In genomic region chr13:113113846-113114271, GRCh38 we compare ENCODE assay signal across 18 cellular contexts. TPM values are rescaled to one million over a fixed set of nuclear protein-coding genes. Genes with fewer than 3 reads are reported as not detected.
A peak's percentile ranks its signal among the peaks of the same experiment; 100 is the strongest.
DNase-seq lines count a peak whose midpoint lies in the region; ATAC-seq and TF ChIP-seq lines count a peak whose summit lies in the region.
"Had no signal": no experiment of that assay in that cellular context is flagged by ENCODE, and none has a peak within 500 bp of the region (broad histone marks: within the 10 kb centered on the region; RNA-seq: fewer than 3 reads in every experiment).

No MANE protein-coding gene starts in this region.

- H3K27me3 Mint-ChIP-seq in activated naive CD8-positive, alpha-beta T cell treated with anti-CD3 and anti-CD28 coated beads, Interleukin-2, amount 10 ng/mL, durations not matched to agents 7 days and 5 days = peaks cover 8% of the 10 kb centered on the region
- peaks cover 4% of the 10 kb centered on the region for H3K27me3 Mint-ChIP-seq in activated naive CD8-positive, alpha-beta T cell treated with anti-CD3 and anti-CD28 coated beads for 36 hours
- H3K27me3 Mint-ChIP-seq in osteocyte (ENCODE audit: unreplicated experiment) = no peaks in the 10 kb centered on the region

- POLR2A ChIA-PET in activated naive CD8-positive, alpha-beta T cell treated with anti-CD3 and anti-CD28 coated beads, Interleukin-2, amount 10 ng/mL, durations not matched to agents 7 days and 5 days (lab: Charles Lee) = interaction anchor here (0.8 kb wide), 1 partner anchor 95 kb away, joined by 5 read pairs; the partner anchor contains the start of gene PCID2

- TF ChIP-seq CTCF in osteocyte (IDR thresholded peaks at IDR 0.05) = no peak

- peak; percentile 21 for DNase-seq in activated naive CD8-positive, alpha-beta T cell treated with anti-CD3 and anti-CD28 coated beads, Interleukin-2, amount 10 ng/mL, durations not matched to agents 7 days and 5 days
- no peak for DNase-seq in activated naive CD8-positive, alpha-beta T cell treated with anti-CD3 and anti-CD28 coated beads for 36 hours
- DNase-seq in islet precursor cell (peak; percentile 20), osteocyte (ENCODE audit: extremely low spot score, unreplicated experiment) (peak; percentile 80), ureter (ENCODE audit: low spot score) (peak; percentile 36), NCI-H526 (lab: John Stamatoyannopoulos, UW) (no peak)
- no peak for DNase-seq in activated CD4-positive, alpha-beta T cell treated with anti-CD3 and anti-CD28 coated beads for 4 hours
- DNase-seq: AML-193, Caco-2, DMS53, HCEC 1CT, NCI-H2107, NCI-H345, PC-3, Right ventricle myocardium superior had no signal

- H3K4me1 Mint-ChIP-seq in activated naive CD8-positive, alpha-beta T cell treated with anti-CD3 and anti-CD28 coated beads, Interleukin-2, amount 10 ng/mL, durations not matched to agents 7 days and 5 days = peaks cover 2% of the 10 kb centered on the region
- peaks cover 3% of the 10 kb centered on the region for H3K4me1 Mint-ChIP-seq in activated naive CD8-positive, alpha-beta T cell treated with anti-CD3 and anti-CD28 coated beads for 36 hours
- peaks cover 2% of the 10 kb centered on the region for H3K4me1 Mint-ChIP-seq in osteocyte (ENCODE audit: unreplicated experiment)

- no peak overlapping the region for H3K27ac Mint-ChIP-seq in activated naive CD8-positive, alpha-beta T cell treated with anti-CD3 and anti-CD28 coated beads, Interleukin-2, amount 10 ng/mL, durations not matched to agents 7 days and 5 days
- H3K27ac Mint-ChIP-seq in activated naive CD8-positive, alpha-beta T cell treated with anti-CD3 and anti-CD28 coated beads for 36 hours = no peak overlapping the region
- H3K27ac Mint-ChIP-seq in osteocyte (ENCODE audit: unreplicated experiment) = no peak overlapping the region

- H3K9me3 Mint-ChIP-seq in activated naive CD8-positive, alpha-beta T cell treated with anti-CD3 and anti-CD28 coated beads, Interleukin-2, amount 10 ng/mL, durations not matched to agents 7 days and 5 days = no peaks in the 10 kb centered on the region
- no peaks in the 10 kb centered on the region for H3K9me3 Mint-ChIP-seq in activated naive CD8-positive, alpha-beta T cell treated with anti-CD3 and anti-CD28 coated beads for 36 hours
- no peaks in the 10 kb centered on the region for H3K9me3 Mint-ChIP-seq in osteocyte (ENCODE audit: unreplicated experiment)

- no peaks in the 10 kb centered on the region for H3K36me3 Mint-ChIP-seq in activated naive CD8-positive, alpha-beta T cell treated with anti-CD3 and anti-CD28 coated beads, Interleukin-2, amount 10 ng/mL, durations not matched to agents 7 days and 5 days
- H3K36me3 Mint-ChIP-seq in activated naive CD8-positive, alpha-beta T cell treated with anti-CD3 and anti-CD28 coated beads for 36 hours = no peaks in the 10 kb centered on the region
- no peaks in the 10 kb centered on the region for H3K36me3 Mint-ChIP-seq in osteocyte (ENCODE audit: unreplicated experiment)

- ATAC-seq in activated naive CD8-positive, alpha-beta T cell treated with anti-CD3 and anti-CD28 coated beads, Interleukin-2, amount 10 ng/mL, durations not matched to agents 7 days and 5 days (ENCODE audit: low read depth) = no peak
- no peak for ATAC-seq in HG03571 (IDR thresholded peaks at IDR 0.05; ENCODE audit: unreplicated experiment)
- ATAC-seq: K562, PC-3 had no signal

- H3K4me3 Mint-ChIP-seq in activated naive CD8-positive, alpha-beta T cell treated with anti-CD3 and anti-CD28 coated beads, Interleukin-2, amount 10 ng/mL, durations not matched to agents 7 days and 5 days = no peak overlapping the region
- H3K4me3 Mint-ChIP-seq in activated naive CD8-positive, alpha-beta T cell treated with anti-CD3 and anti-CD28 coated beads for 36 hours = no peak overlapping the region
- no peak overlapping the region for H3K4me3 Mint-ChIP-seq in osteocyte (ENCODE audit: unreplicated experiment)

RNA-seq across cellular contexts. Expression of gene F7, which starts 8.3 kb away (rescaled TPM):
- total RNA-seq in activated naive CD8-positive, alpha-beta T cell treated with anti-CD3 and anti-CD28 coated beads, Interleukin-2, amount 10 ng/mL, durations not matched to agents 7 days and 5 days = under 1 TPM in 1 of 2 experiments, not detected in 1; 0.31 TPM
- under 1 TPM; 0.49 to 0.94 TPM for total RNA-seq in activated naive CD8-positive, alpha-beta T cell treated with anti-CD3 and anti-CD28 coated beads for 36 hours
- total RNA-seq in osteocyte = not detected in 2 replicates
- total RNA-seq in ureter = not detected
- total RNA-seq: K562, PC-3 had no signal

RNA-seq across cellular contexts. Expression of gene F10, which starts 8.7 kb away (rescaled TPM):
- not detected for total RNA-seq in activated naive CD8-positive, alpha-beta T cell treated with anti-CD3 and anti-CD28 coated beads, Interleukin-2, amount 10 ng/mL, durations not matched to agents 7 days and 5 days
- total RNA-seq in activated naive CD8-positive, alpha-beta T cell treated with anti-CD3 and anti-CD28 coated beads for 36 hours = not detected
- 1.8 and 2.0 TPM in 2 replicates for total RNA-seq in osteocyte
- total RNA-seq in ureter = 9.4 TPM
- total RNA-seq: HT1080, PC-3 had no signal

RNA-seq across cellular contexts. Expression of gene PROZ, which starts 44.6 kb away (rescaled TPM):
- total RNA-seq in activated naive CD8-positive, alpha-beta T cell treated with anti-CD3 and anti-CD28 coated beads, Interleukin-2, amount 10 ng/mL, durations not matched to agents 7 days and 5 days = not detected
- total RNA-seq in activated naive CD8-positive, alpha-beta T cell treated with anti-CD3 and anti-CD28 coated beads for 36 hours = under 1 TPM in 1 of 2 experiments, not detected in 1; 0.14 TPM
- total RNA-seq in osteocyte = not detected in 2 replicates
- total RNA-seq in ureter = not detected
- total RNA-seq: Caco-2, HT1080, K562, PC-3, Right ventricle myocardium superior had no signal

Comparison
In these comparisons a context has a peak if more than half of its experiments do, and no peak if none do; other contexts are left out.
1. DNase-seq: peak in activated naive CD8-positive, alpha-beta T cell treated with anti-CD3 and anti-CD28 coated beads, Interleukin-2, amount 10 ng/mL, durations not matched to agents 7 days and 5 days (single experiment), islet precursor cell (single experiment), osteocyte (single experiment) and ureter (single experiment); none in activated naive CD8-positive, alpha-beta T cell treated with anti-CD3 and anti-CD28 coated beads for 36 hours (single experiment), NCI-H526 (0 of 2) and activated CD4-positive, alpha-beta T cell treated with anti-CD3 and anti-CD28 coated beads for 4 hours (0 of 2).